Comparison of ENCODE assay signal across 1 cellular context in the genomic region with DNA sequence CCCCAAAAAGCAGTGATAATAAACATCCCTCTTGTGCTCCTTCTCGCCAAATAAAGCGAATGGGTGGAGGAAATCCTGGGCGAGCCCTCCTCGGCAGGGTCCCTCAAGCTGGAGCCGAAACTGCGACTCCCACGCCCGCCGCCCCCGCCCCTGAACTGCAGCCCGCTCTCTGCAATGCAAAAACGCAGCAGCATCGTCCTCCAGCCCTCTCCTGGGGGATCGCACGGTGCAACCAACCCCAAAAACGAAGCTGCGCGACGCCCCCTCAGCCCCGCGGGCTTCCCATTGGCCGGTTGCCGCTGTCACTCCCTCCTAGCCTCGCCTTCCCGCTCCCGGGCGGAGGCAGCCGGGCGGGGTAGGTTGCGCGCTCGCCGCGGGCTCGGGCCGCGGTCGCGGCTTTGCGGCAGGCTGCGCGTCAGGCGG.
A peak's percentile ranks its signal among the peaks of the same experiment; 100 is the strongest.
TF ChIP-seq lines count a peak whose summit lies in the region.

A gene with protein sequence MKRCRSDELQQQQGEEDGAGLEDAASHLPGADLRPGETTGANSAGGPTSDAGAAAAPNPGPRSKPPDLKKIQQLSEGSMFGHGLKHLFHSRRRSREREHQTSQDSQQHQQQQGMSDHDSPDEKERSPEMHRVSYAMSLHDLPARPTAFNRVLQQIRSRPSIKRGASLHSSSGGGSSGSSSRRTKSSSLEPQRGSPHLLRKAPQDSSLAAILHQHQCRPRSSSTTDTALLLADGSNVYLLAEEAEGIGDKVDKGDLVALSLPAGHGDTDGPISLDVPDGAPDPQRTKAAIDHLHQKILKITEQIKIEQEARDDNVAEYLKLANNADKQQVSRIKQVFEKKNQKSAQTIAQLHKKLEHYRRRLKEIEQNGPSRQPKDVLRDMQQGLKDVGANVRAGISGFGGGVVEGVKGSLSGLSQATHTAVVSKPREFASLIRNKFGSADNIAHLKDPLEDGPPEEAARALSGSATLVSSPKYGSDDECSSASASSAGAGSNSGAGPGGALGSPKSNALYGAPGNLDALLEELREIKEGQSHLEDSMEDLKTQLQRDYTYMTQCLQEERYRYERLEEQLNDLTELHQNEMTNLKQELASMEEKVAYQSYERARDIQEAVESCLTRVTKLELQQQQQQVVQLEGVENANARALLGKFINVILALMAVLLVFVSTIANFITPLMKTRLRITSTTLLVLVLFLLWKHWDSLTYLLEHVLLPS (plus strand): TSS at position 363 of the 423 bp plus-strand sequence. CDS start 619 bp downstream, outside the sequence.

TF ChIP-seq in HepG2, 621 proteins besides CTCF, POLR2A, EP300 and RAD21 (continued from another document):
- TF ChIP-seq, protein P1, sequence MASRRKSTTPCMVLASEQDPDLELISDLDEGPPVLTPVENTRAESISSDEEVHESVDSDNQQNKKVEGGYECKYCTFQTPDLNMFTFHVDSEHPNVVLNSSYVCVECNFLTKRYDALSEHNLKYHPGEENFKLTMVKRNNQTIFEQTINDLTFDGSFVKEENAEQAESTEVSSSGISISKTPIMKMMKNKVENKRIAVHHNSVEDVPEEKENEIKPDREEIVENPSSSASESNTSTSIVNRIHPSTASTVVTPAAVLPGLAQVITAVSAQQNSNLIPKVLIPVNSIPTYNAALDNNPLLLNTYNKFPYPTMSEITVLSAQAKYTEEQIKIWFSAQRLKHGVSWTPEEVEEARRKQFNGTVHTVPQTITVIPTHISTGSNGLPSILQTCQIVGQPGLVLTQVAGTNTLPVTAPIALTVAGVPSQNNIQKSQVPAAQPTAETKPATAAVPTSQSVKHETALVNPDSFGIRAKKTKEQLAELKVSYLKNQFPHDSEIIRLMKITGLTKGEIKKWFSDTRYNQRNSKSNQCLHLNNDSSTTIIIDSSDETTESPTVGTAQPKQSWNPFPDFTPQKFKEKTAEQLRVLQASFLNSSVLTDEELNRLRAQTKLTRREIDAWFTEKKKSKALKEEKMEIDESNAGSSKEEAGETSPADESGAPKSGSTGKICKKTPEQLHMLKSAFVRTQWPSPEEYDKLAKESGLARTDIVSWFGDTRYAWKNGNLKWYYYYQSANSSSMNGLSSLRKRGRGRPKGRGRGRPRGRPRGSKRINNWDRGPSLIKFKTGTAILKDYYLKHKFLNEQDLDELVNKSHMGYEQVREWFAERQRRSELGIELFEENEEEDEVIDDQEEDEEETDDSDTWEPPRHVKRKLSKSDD (CRISPR knock-in tag; IDR thresholded peaks at IDR 0.05; ENCODE audit: low read depth): no peak
- TF ChIP-seq TCF7 (IDR thresholded peaks at IDR 0.05; ENCODE audit: low read depth): no peak
- TF ChIP-seq, protein P2, sequence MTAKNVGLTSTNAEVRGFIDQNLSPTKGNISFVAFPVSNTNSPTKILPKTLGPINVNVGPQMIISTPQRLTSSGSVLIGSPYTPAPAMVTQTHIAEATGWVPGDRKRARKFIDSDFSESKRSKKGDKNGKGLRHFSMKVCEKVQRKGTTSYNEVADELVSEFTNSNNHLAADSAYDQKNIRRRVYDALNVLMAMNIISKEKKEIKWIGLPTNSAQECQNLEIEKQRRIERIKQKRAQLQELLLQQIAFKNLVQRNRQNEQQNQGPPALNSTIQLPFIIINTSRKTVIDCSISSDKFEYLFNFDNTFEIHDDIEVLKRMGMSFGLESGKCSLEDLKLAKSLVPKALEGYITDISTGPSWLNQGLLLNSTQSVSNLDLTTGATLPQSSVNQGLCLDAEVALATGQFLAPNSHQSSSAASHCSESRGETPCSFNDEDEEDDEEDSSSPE (CRISPR knock-in tag; IDR thresholded peaks at IDR 0.05): peak; percentile 55
- TF ChIP-seq ZNF839 (CRISPR knock-in tag; IDR thresholded peaks at IDR 0.05; ENCODE audit: borderline replicate concordance): no peak
- TF ChIP-seq SP1 (IDR thresholded peaks at IDR 0.05): no peak
- peak; percentile 71 for TF ChIP-seq SP1 (CRISPR knock-in tag; IDR thresholded peaks at IDR 0.05)
- TF ChIP-seq SP2 (CRISPR knock-in tag; IDR thresholded peaks at IDR 0.05): peak; percentile 90
- no peak for TF ChIP-seq ARID2 (CRISPR knock-in tag; IDR thresholded peaks at IDR 0.05; ENCODE audit: borderline replicate concordance)
- TF ChIP-seq XRCC5 (optimal IDR thresholded peaks at IDR 0.05; ENCODE audit: low read length): peak; percentile 55
- TF ChIP-seq ZNF234 (CRISPR knock-in tag; conservative IDR thresholded peaks at IDR 0.05): no peak
- no peak for TF ChIP-seq SRSF4 (IDR thresholded peaks at IDR 0.05; ENCODE audit: low read depth, low read length, poor library complexity, severe bottlenecking)
- TF ChIP-seq, protein P3, sequence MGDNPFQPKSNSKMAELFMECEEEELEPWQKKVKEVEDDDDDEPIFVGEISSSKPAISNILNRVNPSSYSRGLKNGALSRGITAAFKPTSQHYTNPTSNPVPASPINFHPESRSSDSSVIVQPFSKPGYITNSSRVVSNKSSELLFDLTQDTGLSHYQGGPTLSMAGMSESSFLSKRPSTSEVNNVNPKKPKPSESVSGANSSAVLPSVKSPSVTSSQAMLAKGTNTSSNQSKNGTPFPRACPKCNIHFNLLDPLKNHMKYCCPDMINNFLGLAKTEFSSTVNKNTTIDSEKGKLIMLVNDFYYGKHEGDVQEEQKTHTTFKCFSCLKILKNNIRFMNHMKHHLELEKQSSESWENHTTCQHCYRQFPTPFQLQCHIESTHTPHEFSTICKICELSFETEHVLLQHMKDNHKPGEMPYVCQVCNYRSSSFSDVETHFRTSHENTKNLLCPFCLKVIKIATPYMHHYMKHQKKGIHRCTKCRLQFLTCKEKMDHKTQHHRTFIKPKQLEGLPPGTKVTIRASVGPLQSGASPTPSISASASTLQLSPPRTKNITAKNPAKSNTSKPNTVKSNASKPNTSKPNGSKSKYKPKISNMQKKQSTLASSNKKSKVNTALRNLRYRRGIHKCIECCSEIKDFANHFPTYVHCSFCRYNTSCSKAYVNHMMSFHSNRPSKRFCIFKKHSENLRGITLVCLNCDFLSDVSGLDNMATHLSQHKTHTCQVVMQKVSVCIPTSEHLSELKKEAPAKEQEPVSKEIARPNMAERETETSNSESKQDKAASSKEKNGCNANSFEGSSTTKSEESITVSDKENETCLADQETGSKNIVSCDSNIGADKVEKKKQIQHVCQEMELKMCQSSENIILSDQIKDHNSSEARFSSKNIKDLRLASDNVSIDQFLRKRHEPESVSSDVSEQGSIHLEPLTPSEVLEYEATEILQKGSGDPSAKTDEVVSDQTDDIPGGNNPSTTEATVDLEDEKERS (CRISPR knock-in tag; IDR thresholded peaks at IDR 0.05): no peak
- peak; percentile 76; the same call in 1 of the 2 replicates for TF ChIP-seq MAZ (IDR thresholded peaks at IDR 0.05; ENCODE audit: borderline replicate concordance, low read depth, low read length)
- peak; percentile 78 for TF ChIP-seq MAZ (CRISPR knock-in tag; IDR thresholded peaks at IDR 0.05; ENCODE audit: low read depth)
- TF ChIP-seq ZBTB3 (CRISPR knock-in tag; IDR thresholded peaks at IDR 0.05; ENCODE audit: borderline replicate concordance, low read depth): no peak
- no peak for TF ChIP-seq SIX4 (CRISPR knock-in tag; IDR thresholded peaks at IDR 0.05)
- TF ChIP-seq, protein P4, sequence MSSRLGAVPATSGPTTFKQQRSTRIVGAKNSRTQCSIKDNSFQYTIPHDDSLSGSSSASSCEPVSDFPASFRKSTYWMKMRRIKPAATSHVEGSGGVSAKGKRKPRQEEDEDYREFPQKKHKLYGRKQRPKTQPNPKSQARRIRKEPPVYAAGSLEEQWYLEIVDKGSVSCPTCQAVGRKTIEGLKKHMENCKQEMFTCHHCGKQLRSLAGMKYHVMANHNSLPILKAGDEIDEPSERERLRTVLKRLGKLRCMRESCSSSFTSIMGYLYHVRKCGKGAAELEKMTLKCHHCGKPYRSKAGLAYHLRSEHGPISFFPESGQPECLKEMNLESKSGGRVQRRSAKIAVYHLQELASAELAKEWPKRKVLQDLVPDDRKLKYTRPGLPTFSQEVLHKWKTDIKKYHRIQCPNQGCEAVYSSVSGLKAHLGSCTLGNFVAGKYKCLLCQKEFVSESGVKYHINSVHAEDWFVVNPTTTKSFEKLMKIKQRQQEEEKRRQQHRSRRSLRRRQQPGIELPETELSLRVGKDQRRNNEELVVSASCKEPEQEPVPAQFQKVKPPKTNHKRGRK (CRISPR knock-in tag; IDR thresholded peaks at IDR 0.05): no peak
- no peak for TF ChIP-seq ZNF749 (CRISPR knock-in tag; IDR thresholded peaks at IDR 0.05; ENCODE audit: borderline replicate concordance)
- TF ChIP-seq TCF12 (IDR thresholded peaks at IDR 0.05): no peak
- no peak for TF ChIP-seq TCF12 (CRISPR knock-in tag; IDR thresholded peaks at IDR 0.05)
- no peak for TF ChIP-seq RFX1 (IDR thresholded peaks at IDR 0.05)
- TF ChIP-seq KAT2B (IDR thresholded peaks at IDR 0.05; ENCODE audit: borderline replicate concordance, low read depth, low read length): no peak
- TF ChIP-seq GLI4 (CRISPR knock-in tag; IDR thresholded peaks at IDR 0.05; ENCODE audit: borderline replicate concordance): no peak
- TF ChIP-seq ZNF790 (CRISPR knock-in tag; IDR thresholded peaks at IDR 0.05; ENCODE audit: borderline replicate concordance): no peak
- no peak for TF ChIP-seq HMGA1 (CRISPR knock-in tag; conservative IDR thresholded peaks at IDR 0.05)
- TF ChIP-seq, protein P5, sequence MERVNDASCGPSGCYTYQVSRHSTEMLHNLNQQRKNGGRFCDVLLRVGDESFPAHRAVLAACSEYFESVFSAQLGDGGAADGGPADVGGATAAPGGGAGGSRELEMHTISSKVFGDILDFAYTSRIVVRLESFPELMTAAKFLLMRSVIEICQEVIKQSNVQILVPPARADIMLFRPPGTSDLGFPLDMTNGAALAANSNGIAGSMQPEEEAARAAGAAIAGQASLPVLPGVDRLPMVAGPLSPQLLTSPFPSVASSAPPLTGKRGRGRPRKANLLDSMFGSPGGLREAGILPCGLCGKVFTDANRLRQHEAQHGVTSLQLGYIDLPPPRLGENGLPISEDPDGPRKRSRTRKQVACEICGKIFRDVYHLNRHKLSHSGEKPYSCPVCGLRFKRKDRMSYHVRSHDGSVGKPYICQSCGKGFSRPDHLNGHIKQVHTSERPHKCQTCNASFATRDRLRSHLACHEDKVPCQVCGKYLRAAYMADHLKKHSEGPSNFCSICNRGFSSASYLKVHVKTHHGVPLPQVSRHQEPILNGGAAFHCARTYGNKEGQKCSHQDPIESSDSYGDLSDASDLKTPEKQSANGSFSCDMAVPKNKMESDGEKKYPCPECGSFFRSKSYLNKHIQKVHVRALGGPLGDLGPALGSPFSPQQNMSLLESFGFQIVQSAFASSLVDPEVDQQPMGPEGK (CRISPR knock-in tag; IDR thresholded peaks at IDR 0.05): 0 out of 2 replicates have a peak, but pooled peaks have one; percentile 23
- TF ChIP-seq ZZZ3 (CRISPR knock-in tag; IDR thresholded peaks at IDR 0.05; ENCODE audit: borderline replicate concordance): no peak
- no peak for TF ChIP-seq ZSCAN22 (CRISPR knock-in tag; IDR thresholded peaks at IDR 0.05)
